ENCODE assay signal across 30 cellular contexts in the genomic region with DNA sequence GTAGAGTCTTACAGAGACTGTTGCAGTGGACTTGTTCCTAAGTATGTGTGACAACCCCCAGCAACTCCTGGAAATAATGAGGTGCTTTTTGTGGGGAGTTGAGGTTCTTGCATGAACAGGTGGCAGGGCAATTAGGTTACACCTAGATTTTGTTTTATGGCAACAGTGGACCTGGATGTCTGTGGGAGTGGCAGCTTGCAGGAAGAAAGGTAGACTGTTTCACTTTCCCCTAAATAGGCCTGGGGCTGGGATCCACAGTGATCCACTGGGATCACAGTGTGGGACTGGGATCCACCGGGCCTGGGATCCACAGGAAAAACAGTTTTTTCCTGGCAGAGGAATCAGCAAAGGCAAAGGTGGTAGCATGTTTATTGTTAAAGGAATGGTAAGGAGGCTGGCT.
"Had no signal": no experiment of that assay in that cellular context is flagged by ENCODE, and none has a peak within 500 bp of the region (broad histone marks: within the 10 kb centered on the region; RNA-seq: fewer than 3 reads in every experiment).

No MANE protein-coding gene starts in this region.

- H3K36me3 Mint-ChIP-seq: naive thymus-derived CD4-positive, alpha-beta T cell; natural killer cell; stimulated activated naive B cell treated with anti-CD40 and anti-IgM and Interleukin-4, amounts not matched to agents 10 μg/mL and 1 μg/mL and 100 μg/mL, for 72 hours had no signal

- H2AFZ ChIP-seq: parathyroid adenoma had no signal

- H3K4me2 ChIP-seq: smooth muscle cell had no signal

- FAIRE-seq: urothelium cell line had no signal

- H3K27me3 ChIP-seq: ovary, thyroid gland, upper lobe of left lung, vagina had no signal

- H3K4me3 Mint-ChIP-seq: naive thymus-derived CD4-positive, alpha-beta T cell; natural killer cell; nephron; neural crest cell; stimulated activated naive B cell treated with anti-CD40 and anti-IgM and Interleukin-4, amounts not matched to agents 10 μg/mL and 1 μg/mL and 100 μg/mL, for 72 hours; stimulated activated naive CD8-positive, alpha-beta T cell treated with anti-CD3 and anti-CD28 coated beads, Interleukin-15, Interleukin-2, amounts not matched to agents 100 ng/mL and 50 ng/mL, for 24 hours had no signal

- ATAC-seq: naive thymus-derived CD4-positive, alpha-beta T cell; natural killer cell; sciatic nerve; stimulated activated naive B cell treated with anti-CD40 and anti-IgM and Interleukin-4, amounts not matched to agents 10 μg/mL and 1 μg/mL and 100 μg/mL, for 72 hours had no signal

- H3K79me2 ChIP-seq: parathyroid adenoma had no signal

- H3K9me3 ChIP-seq: ovary, psoas muscle, spleen, stomach, thoracic aorta, thyroid gland, tibial nerve, upper lobe of left lung, vagina had no signal

- H3K36me3 ChIP-seq: ovary, spleen, stomach, thoracic aorta, thyroid gland, tibial nerve, upper lobe of left lung, vagina had no signal

- H3K9me3 Mint-ChIP-seq: natural killer cell; neural crest cell; stimulated activated naive B cell treated with anti-CD40 and anti-IgM and Interleukin-4, amounts not matched to agents 10 μg/mL and 1 μg/mL and 100 μg/mL, for 72 hours; stimulated activated naive CD8-positive, alpha-beta T cell treated with anti-CD3 and anti-CD28 coated beads, Interleukin-15, Interleukin-2, amounts not matched to agents 100 ng/mL and 50 ng/mL, for 24 hours had no signal

- H3K9ac ChIP-seq: parathyroid adenoma had no signal

- H3K4me1 Mint-ChIP-seq: natural killer cell; nephron; neural crest cell; stimulated activated naive B cell treated with anti-CD40 and anti-IgM and Interleukin-4, amounts not matched to agents 10 μg/mL and 1 μg/mL and 100 μg/mL, for 72 hours had no signal

- DNase-seq: naive thymus-derived CD4-positive, alpha-beta T cell; natural killer cell; occipital lobe; ovary; posterior cingulate gyrus; psoas muscle; spleen; stimulated activated CD4-positive, alpha-beta T cell treated with anti-CD3 and anti-CD28 coated beads, Interleukin-12 subunit alpha, Interleukin-12 subunit beta, amount 100 ng/mL, for 4 hours; stimulated activated CD4-positive, alpha-beta T cell treated with anti-CD3 and anti-CD28 coated beads, Interleukin-1b, Interleukin-23, amount 100 ng/mL, for 48 hours; stimulated activated CD4-positive, alpha-beta T cell treated with anti-CD3 and anti-CD28 coated beads, Interleukin-4, amount 100 ng/mL, for 1 hour; stimulated activated CD4-positive, alpha-beta T cell treated with anti-CD3 and anti-CD28 coated beads, Interleukin-4, amount 100 ng/mL, for 4 hours; stimulated activated CD8-positive, alpha-beta memory T cell treated with anti-CD3 and anti-CD28 coated beads, Interleukin-4, amount 100 ng/mL, for 48 hours; stimulated activated naive B cell treated with anti-CD40 and anti-IgM and Interleukin-4, amounts not matched to agents 10 μg/mL and 1 μg/mL and 100 μg/mL, for 72 hours; stimulated activated naive CD4-positive, alpha-beta T cell treated with Interleukin-2 at 50 U/mL for 16 hours; thyroid gland; trophoblast cell; upper lobe of left lung had no signal

- H3K27me3 Mint-ChIP-seq: progenitor cell of endocrine pancreas; stimulated activated naive CD8-positive, alpha-beta T cell treated with anti-CD3 and anti-CD28 coated beads, Interleukin-15, Interleukin-2, amounts not matched to agents 100 ng/mL and 50 ng/mL, for 24 hours had no signal

- H3K4me1 ChIP-seq: parathyroid adenoma, psoas muscle, spleen, stomach, thyroid gland, tibial nerve, upper lobe of left lung, vagina had no signal

- H3K27ac ChIP-seq: ovary, parathyroid adenoma, psoas muscle, skin epidermis, spleen, stomach, thoracic aorta, thyroid gland, tibial nerve, upper lobe of left lung, vagina had no signal

- H3K4me3 ChIP-seq: ovary, psoas muscle, skin epidermis, smooth muscle cell, spleen, stomach, thoracic aorta, thyroid gland, tibial nerve, upper lobe of left lung, vagina had no signal

- H3K27ac Mint-ChIP-seq: natural killer cell; nephron; progenitor cell of endocrine pancreas; stimulated activated naive B cell treated with anti-CD40 and anti-IgM and Interleukin-4, amounts not matched to agents 10 μg/mL and 1 μg/mL and 100 μg/mL, for 72 hours; stimulated activated naive CD8-positive, alpha-beta T cell treated with anti-CD3 and anti-CD28 coated beads, Interleukin-15, Interleukin-2, amounts not matched to agents 100 ng/mL and 50 ng/mL, for 24 hours had no signal
